ENCODE assay signal across 28 cellular contexts in genomic region chr14:50247245-50247644, GRCh38.
"Had no signal": no experiment of that assay in that cellular context is flagged by ENCODE, and none has a peak within 500 bp of the region (broad histone marks: within the 10 kb centered on the region; RNA-seq: fewer than 3 reads in every experiment).

No MANE protein-coding gene starts in this region.

- H3K27ac ChIP-seq: neural progenitor cell, ovary, parathyroid adenoma, psoas muscle, skin epidermis, spleen, suprapubic skin, testis, tibial artery, transverse colon, upper lobe of right lung, uterus had no signal

- H3K4me2 ChIP-seq: neural progenitor cell, smooth muscle cell had no signal

- DNase-seq: natural killer cell; occipital lobe; ovary; posterior cingulate gyrus; psoas muscle; right cardiac atrium; spleen; stimulated activated CD4-positive, alpha-beta T cell treated with anti-CD3 and anti-CD28 coated beads, Interleukin-12 subunit alpha, Interleukin-12 subunit beta, amount 100 ng/mL, for 4 hours; stimulated activated CD4-positive, alpha-beta T cell treated with anti-CD3 and anti-CD28 coated beads, Interleukin-1b, Interleukin-23, amount 100 ng/mL, for 48 hours; stimulated activated CD4-positive, alpha-beta T cell treated with anti-CD3 and anti-CD28 coated beads, Interleukin-4, amount 100 ng/mL, for 1 hour; stimulated activated CD4-positive, alpha-beta T cell treated with anti-CD3 and anti-CD28 coated beads, Interleukin-4, amount 100 ng/mL, for 4 hours; stimulated activated CD8-positive, alpha-beta memory T cell treated with anti-CD3 and anti-CD28 coated beads, Interleukin-4, amount 100 ng/mL, for 48 hours; stimulated activated naive CD4-positive, alpha-beta T cell; stimulated activated naive CD8-positive, alpha-beta T cell treated with anti-CD3 and anti-CD28 coated beads, Interleukin-15, amount 100 ng/mL, for 72 hours; stimulated activated naive CD8-positive, alpha-beta T cell treated with anti-CD3 and anti-CD28 coated beads, Interleukin-15, Interleukin-2, amounts not matched to agents 100 U/mL and 50 U/mL, for 24 hours; substantia nigra; testis; tibial artery; transverse colon; upper lobe of right lung; uterus had no signal

- H3K4me1 ChIP-seq: neural progenitor cell, parathyroid adenoma, psoas muscle, spleen, suprapubic skin, testis, tibial artery, transverse colon, upper lobe of right lung, uterus had no signal

- H3K4me3 ChIP-seq: neural progenitor cell, ovary, psoas muscle, skin epidermis, smooth muscle cell, spleen, suprapubic skin, testis, tibial artery, transverse colon, upper lobe of right lung, uterus had no signal

- H2AFZ ChIP-seq: neural progenitor cell, parathyroid adenoma had no signal

- H3K79me2 ChIP-seq: parathyroid adenoma had no signal

- ATAC-seq: natural killer cell; psoas muscle; right cardiac atrium; sciatic nerve; stimulated activated memory B cell treated with anti-CD40 and anti-IgM and Interleukin-4, amounts not matched to agents 10 μg/mL and 1 μg/mL and 100 μg/mL, for 72 hours; stimulated activated naive CD8-positive, alpha-beta T cell treated with anti-CD3 and anti-CD28 coated beads, Interleukin-15, amount 100 ng/mL, for 72 hours; stimulated activated naive CD8-positive, alpha-beta T cell treated with anti-CD3 and anti-CD28 coated beads, Interleukin-15, Interleukin-2, amounts not matched to agents 100 U/mL and 50 U/mL, for 24 hours; upper lobe of right lung had no signal

- H3K9me3 ChIP-seq: ovary, psoas muscle, suprapubic skin, testis, tibial artery, transverse colon, upper lobe of right lung, uterus had no signal

- H3K27me3 ChIP-seq: neural progenitor cell, ovary, spleen, suprapubic skin, testis, tibial artery, transverse colon, upper lobe of right lung, uterus had no signal

- H3K9ac ChIP-seq: neural progenitor cell, parathyroid adenoma had no signal

- H3K36me3 ChIP-seq: neural progenitor cell, ovary, suprapubic skin, uterus had no signal
